ENCODE assay signal across 17 cellular contexts in genomic region chr11:84563356-84563755, GRCh38.
"Had no signal": no experiment of that assay in that cellular context is flagged by ENCODE, and none has a peak within 500 bp of the region (broad histone marks: within the 10 kb centered on the region; RNA-seq: fewer than 3 reads in every experiment).

No MANE protein-coding gene starts in this region.

- H3K9me3 ChIP-seq: colonic mucosa, right atrium auricular region, thoracic aorta, transverse colon had no signal

- H3K36me3 ChIP-seq: colonic mucosa, right atrium auricular region, stomach, thoracic aorta, transverse colon had no signal

- H3K4me1 ChIP-seq: colonic mucosa, foreskin keratinocyte, right atrium auricular region had no signal

- H3K4me3 ChIP-seq: colonic mucosa, hepatocyte, lung, right atrium auricular region, stomach, thoracic aorta, transverse colon had no signal

- DNase-seq: colonic mucosa; dermis blood vessel endothelial cell; foreskin keratinocyte; kidney; left colon; left ventricle myocardium superior; natural killer cell; small intestine; stimulated activated CD4-positive, alpha-beta T cell treated with anti-CD3 and anti-CD28 coated beads, Interleukin-12 subunit alpha, Interleukin-12 subunit beta, amount 100 ng/mL, for 4 hours; stimulated activated naive CD4-positive, alpha-beta T cell; stomach; substantia nigra; transverse colon had no signal

- H3K79me2 ChIP-seq: hepatocyte had no signal

- H2AFZ ChIP-seq: hepatocyte had no signal

- H3K27me3 ChIP-seq: colonic mucosa, hepatocyte, right atrium auricular region, stomach, transverse colon had no signal

- FAIRE-seq: kidney, small intestine had no signal

- H3K27ac ChIP-seq: colonic mucosa, foreskin keratinocyte, hepatocyte, right atrium auricular region, stomach, thoracic aorta, transverse colon had no signal
